In genomic region chr19:18306209-18306902, GRCh38 we compare ENCODE assay signal across 1 cellular context.
TF ChIP-seq lines count a peak whose summit lies in the region.

No MANE protein-coding gene starts in this region.

TF ChIP-seq in GM23338, 12 proteins besides CTCF, POLR2A, EP300 and RAD21 (continued from another document):
- no peak for TF ChIP-seq ZNF462 (CRISPR knock-in tag; IDR thresholded peaks at IDR 0.05)
- no peak for TF ChIP-seq STAT1 (IDR thresholded peaks at IDR 0.05; ENCODE audit: unreplicated experiment)
- TF ChIP-seq, protein P1, sequence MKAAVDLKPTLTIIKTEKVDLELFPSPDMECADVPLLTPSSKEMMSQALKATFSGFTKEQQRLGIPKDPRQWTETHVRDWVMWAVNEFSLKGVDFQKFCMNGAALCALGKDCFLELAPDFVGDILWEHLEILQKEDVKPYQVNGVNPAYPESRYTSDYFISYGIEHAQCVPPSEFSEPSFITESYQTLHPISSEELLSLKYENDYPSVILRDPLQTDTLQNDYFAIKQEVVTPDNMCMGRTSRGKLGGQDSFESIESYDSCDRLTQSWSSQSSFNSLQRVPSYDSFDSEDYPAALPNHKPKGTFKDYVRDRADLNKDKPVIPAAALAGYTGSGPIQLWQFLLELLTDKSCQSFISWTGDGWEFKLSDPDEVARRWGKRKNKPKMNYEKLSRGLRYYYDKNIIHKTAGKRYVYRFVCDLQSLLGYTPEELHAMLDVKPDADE (IDR thresholded peaks at IDR 0.05) = no peak
- no peak for TF ChIP-seq EZH2 (IDR thresholded peaks at IDR 0.05; ENCODE audit: low read depth, unreplicated experiment)
